ENCODE assay signal across 8 cellular contexts in the genomic region with DNA sequence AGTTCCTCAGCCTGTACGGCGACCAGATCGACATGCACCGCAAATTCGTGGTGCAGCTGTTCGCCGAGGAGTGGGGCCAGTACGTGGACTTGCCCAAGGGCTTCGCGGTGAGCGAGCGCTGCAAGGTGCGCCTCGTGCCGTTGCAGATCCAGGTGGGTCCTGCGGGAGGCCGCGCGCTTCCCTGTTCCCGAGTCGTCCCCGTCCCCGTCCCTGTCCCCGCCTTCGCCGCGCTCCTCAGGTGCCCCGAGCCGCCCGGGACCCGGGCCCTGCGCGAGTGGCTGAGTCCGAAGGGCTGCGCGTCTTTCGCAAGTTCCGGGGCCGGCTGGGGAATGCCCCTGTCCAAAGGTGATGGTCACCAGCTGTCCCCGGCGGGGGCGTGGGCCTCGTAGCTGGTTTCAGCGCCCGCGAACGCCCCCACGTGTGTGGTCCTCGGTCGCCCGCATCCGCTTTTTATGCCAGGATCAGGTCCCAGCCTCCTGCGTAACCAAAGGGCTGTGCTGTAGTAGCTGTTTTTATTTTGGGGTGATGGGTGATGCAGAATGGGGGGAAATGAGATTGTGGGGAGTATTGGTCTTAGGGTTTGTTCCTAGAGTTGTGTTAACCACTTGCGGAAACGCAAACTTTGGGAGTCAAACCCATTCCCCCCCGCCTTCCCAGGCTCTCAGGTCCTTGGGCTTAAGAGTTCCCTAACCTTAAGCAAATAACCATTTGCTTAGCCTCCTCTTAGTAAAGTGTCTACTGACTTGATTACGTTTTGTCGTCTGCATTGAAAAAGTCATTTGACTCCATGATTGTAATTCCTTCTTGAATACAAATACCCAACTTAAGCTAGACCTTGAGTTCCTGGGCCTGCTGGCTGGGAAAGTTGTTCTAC. TPM values are rescaled to one million over a fixed set of nuclear protein-coding genes. Genes with fewer than 3 reads are reported as not detected.
A peak's percentile ranks its signal among the peaks of the same experiment; 100 is the strongest.
DNase-seq lines count a peak whose midpoint lies in the region; ATAC-seq and TF ChIP-seq lines count a peak whose summit lies in the region.

No MANE protein-coding gene starts in this region.

- H3K36me3 ChIP-seq in CD8-positive, alpha-beta memory T cell (ENCODE audit: insufficient read depth, low read length): no peaks in the 10 kb centered on the region

- POLR2A ChIA-PET in CD8-positive, alpha-beta memory T cell (lab: Charles Lee): interaction anchor here (0.9 to 1.2 kb wide), 2 partner anchors 30 to 33 kb away, joined by 3 to 16 read pairs; no protein-coding TSS in a partner anchor
- POLR2A ChIA-PET in RWPE1 (lab: Yijun Ruan, JAX; ENCODE audit: low non-redundant PET): no interaction called here

- H3K9me3 ChIP-seq in CD8-positive, alpha-beta memory T cell (ENCODE audit: low read length): no peaks in the 10 kb centered on the region

- H3K4me3 ChIP-seq in CD8-positive, alpha-beta memory T cell (ENCODE audit: low read length): peak overlapping the region; percentile 69

- CTCF ChIA-PET in CD8-positive, alpha-beta memory T cell (lab: Charles Lee): interaction anchor here (0.8 to 1.7 kb wide), 8 partner anchors 8 to 34 kb away, joined by 3 to 5 read pairs (median 4); no protein-coding TSS in a partner anchor
- CTCF ChIA-PET in RWPE1 (lab: Yijun Ruan, JAX): interaction anchor here (0.6 to 1.3 kb wide), 11 partner anchors 10 to 1240 kb away, joined by 3 to 8 read pairs (median 3); no protein-coding TSS in a partner anchor

- H3K27ac Mint-ChIP-seq in CD8-positive, alpha-beta memory T cell: peak overlapping the region; percentile 64 to 87 (median 76)
- peak overlapping the region; percentile 85 for H3K27ac Mint-ChIP-seq in activated naive CD8-positive, alpha-beta T cell treated with anti-CD3 and anti-CD28 coated beads, Interleukin-2, amount 50 U/mL, for 24 hours
- peak overlapping the region; percentile 84 for H3K27ac Mint-ChIP-seq in progenitor cell of endocrine pancreas

- H3K9me3 Mint-ChIP-seq in CD8-positive, alpha-beta memory T cell: no peaks in the 10 kb centered on the region
- H3K9me3 Mint-ChIP-seq in activated naive CD8-positive, alpha-beta T cell treated with anti-CD3 and anti-CD28 coated beads, Interleukin-2, amount 50 U/mL, for 24 hours: no peaks in the 10 kb centered on the region
- no peaks in the 10 kb centered on the region for H3K9me3 Mint-ChIP-seq in progenitor cell of endocrine pancreas (ENCODE audit: low read depth)

- TF ChIP-seq CTCF in RWPE1 (conservative IDR thresholded peaks at IDR 0.05; ENCODE audit: low read depth) (no peak), progenitor cell of endocrine pancreas (IDR thresholded peaks at IDR 0.05; ENCODE audit: unreplicated experiment) (peak; percentile 30)

- no peaks in the 10 kb centered on the region for H3K27me3 ChIP-seq in CD8-positive, alpha-beta memory T cell (ENCODE audit: insufficient read depth, low read length, poor library complexity, severe bottlenecking)

- peak overlapping the region; percentile 62 for H3K27ac ChIP-seq in CD8-positive, alpha-beta memory T cell (ENCODE audit: low read depth, low read length)
- H3K27ac ChIP-seq in RWPE1: peak overlapping the region; percentile 64

- H3K4me3 Mint-ChIP-seq in CD8-positive, alpha-beta memory T cell: peak overlapping the region; percentile 80 to 97 (median 89)
- H3K4me3 Mint-ChIP-seq in activated naive CD8-positive, alpha-beta T cell treated with anti-CD3 and anti-CD28 coated beads, Interleukin-2, amount 50 U/mL, for 24 hours: peak overlapping the region; percentile 86
- H3K4me3 Mint-ChIP-seq in progenitor cell of endocrine pancreas (ENCODE audit: low read depth): peak overlapping the region; percentile 84

- ATAC-seq in GM19395 (IDR thresholded peaks at IDR 0.05; ENCODE audit: unreplicated experiment) (peak; percentile 65), HG03457 (IDR thresholded peaks at IDR 0.05; ENCODE audit: unreplicated experiment) (peak; percentile 30), left ventricle myocardium superior (peak; percentile 63)
- ATAC-seq in activated naive CD8-positive, alpha-beta T cell treated with anti-CD3 and anti-CD28 coated beads, Interleukin-2, amount 50 U/mL, for 24 hours: peak; percentile 37

- H3K4me1 Mint-ChIP-seq in CD8-positive, alpha-beta memory T cell: peaks cover 29 to 46% (median 44%) of the 10 kb centered on the region in 3 donors
- H3K4me1 Mint-ChIP-seq in activated naive CD8-positive, alpha-beta T cell treated with anti-CD3 and anti-CD28 coated beads, Interleukin-2, amount 50 U/mL, for 24 hours: peaks cover 31% of the 10 kb centered on the region
- peaks cover 15% of the 10 kb centered on the region for H3K4me1 Mint-ChIP-seq in progenitor cell of endocrine pancreas (ENCODE audit: low read depth)

- intact Hi-C loops in left ventricle myocardium superior (cut with micrococcal nuclease): no loop called here

- peaks cover 0 to 5% (median 2%) of the 10 kb centered on the region in 3 donors for H3K36me3 Mint-ChIP-seq in CD8-positive, alpha-beta memory T cell
- peaks cover 1% of the 10 kb centered on the region for H3K36me3 Mint-ChIP-seq in activated naive CD8-positive, alpha-beta T cell treated with anti-CD3 and anti-CD28 coated beads, Interleukin-2, amount 50 U/mL, for 24 hours (ENCODE audit: low read depth)
- H3K36me3 Mint-ChIP-seq in progenitor cell of endocrine pancreas (ENCODE audit: insufficient read depth): no peaks in the 10 kb centered on the region

- peaks cover 2 to 12% of the 10 kb centered on the region in 2 donors for H3K27me3 Mint-ChIP-seq in CD8-positive, alpha-beta memory T cell
- peaks cover 12% of the 10 kb centered on the region for H3K27me3 Mint-ChIP-seq in activated naive CD8-positive, alpha-beta T cell treated with anti-CD3 and anti-CD28 coated beads, Interleukin-2, amount 50 U/mL, for 24 hours
- peaks cover 13% of the 10 kb centered on the region for H3K27me3 Mint-ChIP-seq in progenitor cell of endocrine pancreas

- peak; percentile 35 to 66 (median 47) for DNase-seq in CD8-positive, alpha-beta memory T cell
- DNase-seq in RWPE1 (ENCODE audit: low spot score) (peak; percentile 29), left ventricle myocardium superior (peak; percentile 85), progenitor cell of endocrine pancreas (ENCODE audit: low spot score, unreplicated experiment) (peak; percentile 52), NCI-H774 (lab: John Stamatoyannopoulos, UW) (no peak)
- DNase-seq in activated naive CD8-positive, alpha-beta T cell treated with anti-CD3 and anti-CD28 coated beads, Interleukin-2, amount 50 U/mL, for 24 hours: peak; percentile 61

- H3K4me1 ChIP-seq in CD8-positive, alpha-beta memory T cell (ENCODE audit: insufficient read depth, low read length): peaks cover 15% of the 10 kb centered on the region

RNA-seq across cellular contexts. Expression of gene ISOC1, which starts 0.6 kb away (rescaled TPM):
- 10 to 100 TPM; 22.7 to 24.7 TPM for total RNA-seq in CD8-positive, alpha-beta memory T cell
- polyA plus RNA-seq in CD8-positive, alpha-beta memory T cell: 33.0 TPM
- total RNA-seq in left ventricle myocardium superior (142 TPM), progenitor cell of endocrine pancreas (29.4 and 31.5 TPM in 2 replicates)
